Comparison of ENCODE assay signal across 1 cellular context in the genomic region with DNA sequence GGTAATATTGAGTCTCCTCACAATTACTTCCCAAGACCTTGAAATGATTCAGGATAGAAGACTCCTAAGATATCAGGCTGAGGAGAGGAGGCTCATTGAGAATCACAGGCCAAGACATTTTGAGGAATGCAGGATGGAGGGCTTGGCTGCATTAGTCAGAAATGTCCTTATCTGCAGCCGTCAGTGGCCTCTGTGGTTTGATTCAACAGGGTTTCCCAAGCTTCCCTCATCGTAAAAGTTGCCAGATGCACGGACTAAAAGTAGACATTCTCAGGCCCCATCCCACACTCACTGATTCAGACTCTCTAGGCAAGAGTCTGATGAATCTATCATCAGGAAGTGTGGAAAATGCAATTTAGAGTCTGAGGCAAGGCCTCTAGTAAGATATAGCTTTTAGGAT.
A peak's percentile ranks its signal among the peaks of the same experiment; 100 is the strongest.
TF ChIP-seq lines count a peak whose summit lies in the region.

No MANE protein-coding gene starts in this region.

TF ChIP-seq in K562, 482 proteins besides CTCF, POLR2A, EP300 and RAD21 (continued from another document):
- TF ChIP-seq SMARCA4 (IDR thresholded peaks at IDR 0.05), result peak; percentile 63; the same call in 1 of the 2 replicates
- TF ChIP-seq CREM (IDR thresholded peaks at IDR 0.05; ENCODE audit: low read depth), result peak; percentile 52
- TF ChIP-seq, protein P1, sequence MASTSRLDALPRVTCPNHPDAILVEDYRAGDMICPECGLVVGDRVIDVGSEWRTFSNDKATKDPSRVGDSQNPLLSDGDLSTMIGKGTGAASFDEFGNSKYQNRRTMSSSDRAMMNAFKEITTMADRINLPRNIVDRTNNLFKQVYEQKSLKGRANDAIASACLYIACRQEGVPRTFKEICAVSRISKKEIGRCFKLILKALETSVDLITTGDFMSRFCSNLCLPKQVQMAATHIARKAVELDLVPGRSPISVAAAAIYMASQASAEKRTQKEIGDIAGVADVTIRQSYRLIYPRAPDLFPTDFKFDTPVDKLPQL (IDR thresholded peaks at IDR 0.05; ENCODE audit: extremely low read depth, insufficient read length), result no peak
- peak in 1 of 2 experiments; percentile 40; a peak in 1 of 4 replicates for TF ChIP-seq TRIM24 (IDR thresholded peaks at IDR 0.05)
- peak; percentile 84 for TF ChIP-seq ARID1B (IDR thresholded peaks at IDR 0.05)
- TF ChIP-seq, protein P2, sequence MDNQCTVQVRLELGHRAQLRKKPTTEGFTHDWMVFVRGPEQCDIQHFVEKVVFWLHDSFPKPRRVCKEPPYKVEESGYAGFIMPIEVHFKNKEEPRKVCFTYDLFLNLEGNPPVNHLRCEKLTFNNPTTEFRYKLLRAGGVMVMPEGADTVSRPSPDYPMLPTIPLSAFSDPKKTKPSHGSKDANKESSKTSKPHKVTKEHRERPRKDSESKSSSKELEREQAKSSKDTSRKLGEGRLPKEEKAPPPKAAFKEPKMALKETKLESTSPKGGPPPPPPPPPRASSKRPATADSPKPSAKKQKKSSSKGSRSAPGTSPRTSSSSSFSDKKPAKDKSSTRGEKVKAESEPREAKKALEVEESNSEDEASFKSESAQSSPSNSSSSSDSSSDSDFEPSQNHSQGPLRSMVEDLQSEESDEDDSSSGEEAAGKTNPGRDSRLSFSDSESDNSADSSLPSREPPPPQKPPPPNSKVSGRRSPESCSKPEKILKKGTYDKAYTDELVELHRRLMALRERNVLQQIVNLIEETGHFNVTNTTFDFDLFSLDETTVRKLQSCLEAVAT (IDR thresholded peaks at IDR 0.05), result 0 out of 4 replicates have a peak, but pooled peaks of 1 of the 2 experiments have one; percentile 44
- peak in 1 of 2 experiments; percentile 75; a peak in 2 of 4 replicates for TF ChIP-seq RCOR1 (IDR thresholded peaks at IDR 0.05; ENCODE audit: borderline replicate concordance in 1 of 2, low read depth in 2 of 2, low read length in 2 of 2)
- TF ChIP-seq CBFA2T2 (conservative IDR thresholded peaks at IDR 0.05), result peak; percentile 73
- peak; percentile 88 for TF ChIP-seq TCF3 (CRISPR knock-in tag; IDR thresholded peaks at IDR 0.05)
- peak; percentile 40; the same call in 1 of the 2 replicates for TF ChIP-seq SOX6 (IDR thresholded peaks at IDR 0.05)
- TF ChIP-seq, protein P3, sequence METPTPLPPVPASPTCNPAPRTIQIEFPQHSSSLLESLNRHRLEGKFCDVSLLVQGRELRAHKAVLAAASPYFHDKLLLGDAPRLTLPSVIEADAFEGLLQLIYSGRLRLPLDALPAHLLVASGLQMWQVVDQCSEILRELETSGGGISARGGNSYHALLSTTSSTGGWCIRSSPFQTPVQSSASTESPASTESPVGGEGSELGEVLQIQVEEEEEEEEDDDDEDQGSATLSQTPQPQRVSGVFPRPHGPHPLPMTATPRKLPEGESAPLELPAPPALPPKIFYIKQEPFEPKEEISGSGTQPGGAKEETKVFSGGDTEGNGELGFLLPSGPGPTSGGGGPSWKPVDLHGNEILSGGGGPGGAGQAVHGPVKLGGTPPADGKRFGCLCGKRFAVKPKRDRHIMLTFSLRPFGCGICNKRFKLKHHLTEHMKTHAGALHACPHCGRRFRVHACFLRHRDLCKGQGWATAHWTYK (CRISPR knock-in tag; IDR thresholded peaks at IDR 0.05), result peak; percentile 72; the same call in 1 of the 2 replicates
- no peak for TF ChIP-seq HIVEP1 (CRISPR knock-in tag; IDR thresholded peaks at IDR 0.05)
- TF ChIP-seq, protein P4, sequence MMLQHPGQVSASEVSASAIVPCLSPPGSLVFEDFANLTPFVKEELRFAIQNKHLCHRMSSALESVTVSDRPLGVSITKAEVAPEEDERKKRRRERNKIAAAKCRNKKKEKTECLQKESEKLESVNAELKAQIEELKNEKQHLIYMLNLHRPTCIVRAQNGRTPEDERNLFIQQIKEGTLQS (IDR thresholded peaks at IDR 0.05), result peak; percentile 34; the same call in 1 of the 2 replicates
- TF ChIP-seq, protein P4 (CRISPR knock-in tag; conservative IDR thresholded peaks at IDR 0.05), result no peak
- TF ChIP-seq CBX3 (IDR thresholded peaks at IDR 0.05; ENCODE audit: borderline replicate concordance in 1 of 2, low read length in 2 of 2), result peak in 1 of 2 experiments; percentile 25; a peak in 1 of 3 replicates
